Comparison of ENCODE assay signal across 8 cellular contexts in the genomic region with DNA sequence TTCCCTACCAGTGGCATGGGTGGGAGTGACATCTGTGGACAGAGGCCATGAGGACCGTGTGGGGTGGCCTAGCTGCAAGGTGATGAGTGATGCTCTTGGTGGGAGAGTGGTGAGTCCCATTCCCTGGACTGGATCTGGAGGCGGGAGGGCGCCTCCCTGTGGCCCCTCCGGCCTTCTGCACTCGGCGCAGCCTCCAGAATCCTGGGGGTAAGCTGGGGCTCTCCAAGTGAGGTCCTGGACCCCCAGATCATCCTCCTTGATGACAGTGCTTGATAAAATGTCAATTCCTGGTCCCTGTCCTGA. TPM values are rescaled to one million over a fixed set of nuclear protein-coding genes. Genes with fewer than 3 reads are reported as not detected.
DNase-seq lines count a peak whose midpoint lies in the region; ATAC-seq, FAIRE-seq and TF ChIP-seq lines count a peak whose summit lies in the region.

No MANE protein-coding gene starts in this region.

- intact Hi-C loops in activated T-helper 2 cell treated with anti-CD3 and anti-CD28 coated beads, Interferon-gamma antibody, Interleukin-2, Interleukin-4, amounts not matched to agents 10 μg/mL and 5 μg/mL and 100 μg/mL, durations not matched to agents 14 hours and 24 hours and 36 hours (cut with micrococcal nuclease): loop anchor here (1.0 to 2.0 kb wide), 2 partner anchors 14 to 171 kb away; partner anchors contain the start of gene RTL6
- intact Hi-C loops in HepG2 (cut with micrococcal nuclease; ENCODE audit: unreplicated experiment): no loop called here

- TF ChIP-seq RAD21 in HepG2 (CRISPR knock-in tag; IDR thresholded peaks at IDR 0.05): 0 out of 2 replicates have a peak, but pooled peaks have one; percentile 14

- no peak overlapping the region for H3K27ac ChIP-seq in HepG2 (ENCODE audit: extremely low read length, insufficient read depth, low read length)

- H3K4me2 ChIP-seq in HepG2 (ENCODE audit: low read depth, low read length): peak overlapping the region; percentile 67

- no peak overlapping the region for H3K9ac ChIP-seq in HepG2 (ENCODE audit: insufficient read depth, low read depth, low read length)

- H3K9me3 Mint-ChIP-seq in activated T-helper 2 cell treated with anti-CD3 and anti-CD28 coated beads, Interferon-gamma antibody, Interleukin-2, Interleukin-4, amounts not matched to agents 10 μg/mL and 5 μg/mL and 100 μg/mL, durations not matched to agents 14 hours and 24 hours and 36 hours: no peaks in the 10 kb centered on the region

- in situ Hi-C loops in GM13977 (cut with MboI; ENCODE audit: low pct_unique_long_range_greater_than_20kb, low sequenced_read_pairs, unreplicated experiment) (no loop called here), HepG2 (cut with HindIII; ENCODE audit: extremely low pct_ligation_motif_present, low pct_unique_long_range_greater_than_20kb) (no loop called here)

- no peaks in the 10 kb centered on the region for H4K20me1 ChIP-seq in HepG2 (ENCODE audit: insufficient read depth, low read length)

- ATAC-seq in HepG2: peak; percentile 66

- BruUV-seq in HepG2 (replicated peaks; lab: Mats Ljungman, UMichigan): no TSS peak

- peaks cover 1% of the 10 kb centered on the region for H3K27me3 Mint-ChIP-seq in activated T-helper 2 cell treated with anti-CD3 and anti-CD28 coated beads, Interferon-gamma antibody, Interleukin-2, Interleukin-4, amounts not matched to agents 10 μg/mL and 5 μg/mL and 100 μg/mL, durations not matched to agents 14 hours and 24 hours and 36 hours (ENCODE audit: low read depth)

- H3K4me3 ChIP-seq in BE2C (ENCODE audit: low read depth, low read length) (no peak overlapping the region; the same call in 1 of the 2 replicates), HepG2 (replicated peaks in 1 of 3; ENCODE audit: insufficient read depth in 1 of 3, low read depth in 2 of 3, low read length in 3 of 3) (no peak overlapping the region)

- H3K4me1 ChIP-seq in BE2C (0 out of 2 replicates have a peak, but pooled peaks cover 6% of the 10 kb centered on the region), HepG2 (ENCODE audit: insufficient read depth, low read length) (peaks cover 33% of the 10 kb centered on the region)

- H3K36me3 ChIP-seq in BE2C: no peaks in the 10 kb centered on the region; the same call in 1 of the 2 replicates
- H3K36me3 ChIP-seq in HepG2 (replicated peaks in 1 of 2; ENCODE audit: control insufficient read depth in 1 of 2, insufficient read depth in 2 of 2, low read length in 2 of 2): no peaks in the 10 kb centered on the region

- H3K27me3 ChIP-seq in BE2C (peaks cover 3% of the 10 kb centered on the region; the same call in 1 of the 2 replicates), HepG2 (ENCODE audit: control insufficient read depth in 1 of 2, insufficient read depth in 2 of 2, low read length in 2 of 2) (peaks cover 1 to 18% of the 10 kb centered on the region in 2 experiments; a peak in 4 of 5 replicates)

- no peaks in the 10 kb centered on the region for H3K36me3 Mint-ChIP-seq in activated T-helper 2 cell treated with anti-CD3 and anti-CD28 coated beads, Interferon-gamma antibody, Interleukin-2, Interleukin-4, amounts not matched to agents 10 μg/mL and 5 μg/mL and 100 μg/mL, durations not matched to agents 14 hours and 24 hours and 36 hours (ENCODE audit: low read depth)

- DNase-seq in BE2C: no peak
- DNase-seq in GM13977 (ENCODE audit: low spot score): no peak
- no peak for DNase-seq in activated T-helper 2 cell treated with anti-CD3 and anti-CD28 coated beads, Interferon-gamma antibody, Interleukin-2, Interleukin-4, amounts not matched to agents 10 μg/mL and 5 μg/mL and 100 μg/mL, durations not matched to agents 14 hours and 24 hours and 36 hours (ENCODE audit: low spot score)
- no peak for DNase-seq in HepG2 (ENCODE audit: low spot score)
- no peak for DNase-seq in pons (ENCODE audit: low spot score)
- DNase-seq in activated CD8-positive, alpha-beta memory T cell treated with anti-CD3 and anti-CD28 coated beads, Interleukin-2, amount 50 U/mL, for 4 hours: no peak
- DNase-seq in NCI-H226: no peak
- DNase-seq in ecto neural progenitor cell (ENCODE audit: low spot score): no peak

- POLR2A ChIA-PET in HepG2 (lab: Yijun Ruan, JAX): no interaction called here

- H3K4me3 Mint-ChIP-seq in activated T-helper 2 cell treated with anti-CD3 and anti-CD28 coated beads, Interferon-gamma antibody, Interleukin-2, Interleukin-4, amounts not matched to agents 10 μg/mL and 5 μg/mL and 100 μg/mL, durations not matched to agents 14 hours and 24 hours and 36 hours (ENCODE audit: low read depth): peak overlapping the region; percentile 81

- H3K9me3 ChIP-seq in BE2C: no peaks in the 10 kb centered on the region
- no peaks in the 10 kb centered on the region for H3K9me3 ChIP-seq in HepG2 (ENCODE audit: low read length)

- 52% methylated on average over 5 of the region's 6 CpGs for WGBS in HepG2 (ENCODE audit: low lambda C conversion rate)

- H3K79me2 ChIP-seq in HepG2 (ENCODE audit: insufficient read depth, low read length): no peaks in the 10 kb centered on the region

- H3K27ac Mint-ChIP-seq in activated T-helper 2 cell treated with anti-CD3 and anti-CD28 coated beads, Interferon-gamma antibody, Interleukin-2, Interleukin-4, amounts not matched to agents 10 μg/mL and 5 μg/mL and 100 μg/mL, durations not matched to agents 14 hours and 24 hours and 36 hours: peak overlapping the region; percentile 78

- CTCF ChIA-PET in HepG2 (lab: Yijun Ruan, JAX; ENCODE audit: low intra/inter-chr PET ratio, low total read pairs): interaction anchor here (1.6 kb wide), 1 partner anchor 15 kb away, joined by 4 read pairs; no protein-coding TSS in a partner anchor

- FAIRE-seq in HepG2 (lab: Jason Lieb, UNC): no peak

- TF ChIP-seq CTCF in BE2C (IDR thresholded peaks at IDR 0.05; ENCODE audit: low read depth, low read length) (peak; percentile 56), GM13977 (IDR thresholded peaks at IDR 0.05; ENCODE audit: extremely low read depth, insufficient read depth, missing control alignments) (peak; percentile 40), HepG2 (CRISPR knock-in tag; IDR thresholded peaks at IDR 0.05) (peak; percentile 50)

- no peak for TF ChIP-seq POLR2A in HepG2 (IDR thresholded peaks at IDR 0.05; ENCODE audit: insufficient read depth in 1 of 2, low read depth in 2 of 2, low read length in 2 of 2)

- H2AFZ ChIP-seq in HepG2 (ENCODE audit: low read length): no peak overlapping the region

- peaks cover 42% of the 10 kb centered on the region for H3K4me1 Mint-ChIP-seq in activated T-helper 2 cell treated with anti-CD3 and anti-CD28 coated beads, Interferon-gamma antibody, Interleukin-2, Interleukin-4, amounts not matched to agents 10 μg/mL and 5 μg/mL and 100 μg/mL, durations not matched to agents 14 hours and 24 hours and 36 hours (ENCODE audit: low read depth)

- TF ChIP-seq EP300 in HepG2 (IDR thresholded peaks at IDR 0.05; ENCODE audit: low read depth in 2 of 2, low read length in 2 of 2) (no peak), HepG2 (CRISPR knock-in tag; IDR thresholded peaks at IDR 0.05; ENCODE audit: borderline replicate concordance) (no peak)

TF ChIP-seq in HepG2, 621 proteins besides CTCF, POLR2A, EP300 and RAD21 (continues in another document):
- TF ChIP-seq SP5 (CRISPR knock-in tag; IDR thresholded peaks at IDR 0.05; ENCODE audit: borderline replicate concordance, low read depth) (no peak), ZSCAN5A (CRISPR knock-in tag; IDR thresholded peaks at IDR 0.05; ENCODE audit: borderline replicate concordance) (no peak), HNRNPL (IDR thresholded peaks at IDR 0.05; ENCODE audit: low read depth, low read length) (no peak), ATF7-NPFF (CRISPR knock-in tag; IDR thresholded peaks at IDR 0.05; ENCODE audit: low read depth) (no peak)

RNA-seq across cellular contexts. Expression of gene PRR5, which starts 32.3 kb away (rescaled TPM):
- polyA plus RNA-seq in BE2C (2012; ENCODE audit: insufficient read depth, insufficient read length, low read depth): 8.3 TPM
- 19.8 TPM in 2 replicates for total RNA-seq in activated T-helper 2 cell treated with anti-CD3 and anti-CD28 coated beads, Interferon-gamma antibody, Interleukin-2, Interleukin-4, amounts not matched to agents 10 μg/mL and 5 μg/mL and 100 μg/mL, durations not matched to agents 14 hours and 24 hours and 36 hours
- 19.4 and 27.5 TPM in 2 replicates for total RNA-seq in HepG2 (2016; rRNA removed; fragmentation: Illumina TruSeq; extraction: Trizol)
- total RNA-seq in HepG2 (2016; cell fraction: cytosol; rRNA removed; fragmentation: Illumina TruSeq; extraction: Trizol; ENCODE audit: low read depth): 11.8 and 14.1 TPM in 2 replicates
- 18.0 and 27.8 TPM in 2 replicates for total RNA-seq in HepG2 (2016; cell fraction: insoluble cytoplasmic fraction; rRNA removed; fragmentation: Illumina TruSeq; extraction: Trizol)
- total RNA-seq in HepG2 (2016; cell fraction: membrane; rRNA removed; fragmentation: Illumina TruSeq; extraction: Trizol): 20.5 and 24.3 TPM in 2 replicates
- 29.0 and 30.8 TPM in 2 replicates for total RNA-seq in HepG2 (2016; cell fraction: nucleus; rRNA removed; fragmentation: Illumina TruSeq; extraction: Trizol)
- 11.6 and 14.2 TPM in 2 replicates for polyA plus RNA-seq in HepG2 (2011; rRNA removed)
- 10.6 and 15.7 TPM in 2 replicates for polyA plus RNA-seq in HepG2 (2011; cell fraction: cytosol; rRNA removed)
- 37.8 and 39.5 TPM in 2 replicates for polyA plus RNA-seq in HepG2 (2011; cell fraction: nucleus; rRNA removed)
- 9.0 and 15.0 TPM in 2 replicates for polyA plus RNA-seq in HepG2 (2012)
- polyA plus RNA-seq in HepG2 (2016; cell fraction: cytosol; fragmentation: Illumina TruSeq; extraction: Trizol; ENCODE audit: low read depth): 15.7 and 19.9 TPM in 2 replicates
- 27.0 and 28.3 TPM in 2 replicates for polyA plus RNA-seq in HepG2 (2016; cell fraction: insoluble cytoplasmic fraction; fragmentation: Illumina TruSeq; extraction: Trizol; ENCODE audit: low read depth)
- polyA plus RNA-seq in HepG2 (2016; cell fraction: membrane; fragmentation: Illumina TruSeq; extraction: Trizol; ENCODE audit: low read depth): 23.3 and 25.4 TPM in 2 replicates
- polyA plus RNA-seq in HepG2 (2016; cell fraction: nucleus; fragmentation: Illumina TruSeq; extraction: Trizol; ENCODE audit: insufficient read depth, low read depth): 52.2 and 53.0 TPM in 2 replicates
- polyA minus RNA-seq in HepG2 (2011; rRNA and poly(A)+ RNA removed; ENCODE audit: low replicate concordance): 23.9 and 28.6 TPM in 2 replicates
- polyA minus RNA-seq in HepG2 (2011; cell fraction: cytosol; rRNA and poly(A)+ RNA removed): 6.8 and 9.5 TPM in 2 replicates
- 24.1 and 24.2 TPM in 2 replicates for polyA minus RNA-seq in HepG2 (2011; cell fraction: nucleus; rRNA and poly(A)+ RNA removed)
